In the genomic region with DNA sequence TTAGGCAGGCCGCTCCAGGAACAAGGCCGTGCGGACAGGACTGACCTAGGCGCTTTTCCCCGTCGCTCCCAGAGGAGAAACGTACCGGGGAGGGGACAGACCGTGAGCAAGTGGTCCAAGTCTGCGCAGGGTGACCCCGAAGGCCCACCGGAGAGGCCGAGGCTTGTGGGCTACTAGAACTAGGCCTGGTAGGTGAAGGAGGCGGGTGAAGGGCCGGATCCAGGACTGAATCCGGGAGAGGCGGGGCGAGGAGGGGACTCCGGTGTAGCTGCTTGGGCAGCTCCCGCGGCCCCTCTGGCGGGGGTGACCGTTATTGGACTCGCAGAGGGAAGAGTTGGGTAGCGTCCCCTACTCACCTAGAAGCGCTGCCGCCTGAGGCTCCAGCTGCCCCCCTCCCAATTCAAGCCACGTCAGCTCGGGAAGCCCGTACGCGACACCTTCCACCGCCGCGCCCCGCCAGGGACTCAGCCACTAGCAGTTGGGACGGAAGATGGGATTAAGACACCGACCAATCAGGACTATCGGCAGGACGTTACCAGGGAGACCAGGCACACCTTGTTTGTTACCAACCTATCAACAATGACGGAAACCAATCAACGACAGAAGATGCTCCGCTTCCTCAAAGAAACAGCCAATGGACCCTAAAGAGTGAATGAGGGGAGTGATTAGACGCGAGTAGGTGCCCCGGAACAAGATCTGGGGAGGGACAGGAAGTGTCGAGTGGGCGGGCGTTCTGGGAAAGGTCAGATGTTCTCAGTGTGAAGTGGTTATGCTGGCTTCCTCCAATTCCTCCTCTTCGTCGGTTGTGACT, we compare ENCODE assay signal across 8 cellular contexts. TPM values are rescaled to one million over a fixed set of nuclear protein-coding genes. Genes with fewer than 3 reads are reported as not detected.
DNase-seq lines count a peak whose midpoint lies in the region; FAIRE-seq and TF ChIP-seq lines count a peak whose summit lies in the region.

A gene with protein sequence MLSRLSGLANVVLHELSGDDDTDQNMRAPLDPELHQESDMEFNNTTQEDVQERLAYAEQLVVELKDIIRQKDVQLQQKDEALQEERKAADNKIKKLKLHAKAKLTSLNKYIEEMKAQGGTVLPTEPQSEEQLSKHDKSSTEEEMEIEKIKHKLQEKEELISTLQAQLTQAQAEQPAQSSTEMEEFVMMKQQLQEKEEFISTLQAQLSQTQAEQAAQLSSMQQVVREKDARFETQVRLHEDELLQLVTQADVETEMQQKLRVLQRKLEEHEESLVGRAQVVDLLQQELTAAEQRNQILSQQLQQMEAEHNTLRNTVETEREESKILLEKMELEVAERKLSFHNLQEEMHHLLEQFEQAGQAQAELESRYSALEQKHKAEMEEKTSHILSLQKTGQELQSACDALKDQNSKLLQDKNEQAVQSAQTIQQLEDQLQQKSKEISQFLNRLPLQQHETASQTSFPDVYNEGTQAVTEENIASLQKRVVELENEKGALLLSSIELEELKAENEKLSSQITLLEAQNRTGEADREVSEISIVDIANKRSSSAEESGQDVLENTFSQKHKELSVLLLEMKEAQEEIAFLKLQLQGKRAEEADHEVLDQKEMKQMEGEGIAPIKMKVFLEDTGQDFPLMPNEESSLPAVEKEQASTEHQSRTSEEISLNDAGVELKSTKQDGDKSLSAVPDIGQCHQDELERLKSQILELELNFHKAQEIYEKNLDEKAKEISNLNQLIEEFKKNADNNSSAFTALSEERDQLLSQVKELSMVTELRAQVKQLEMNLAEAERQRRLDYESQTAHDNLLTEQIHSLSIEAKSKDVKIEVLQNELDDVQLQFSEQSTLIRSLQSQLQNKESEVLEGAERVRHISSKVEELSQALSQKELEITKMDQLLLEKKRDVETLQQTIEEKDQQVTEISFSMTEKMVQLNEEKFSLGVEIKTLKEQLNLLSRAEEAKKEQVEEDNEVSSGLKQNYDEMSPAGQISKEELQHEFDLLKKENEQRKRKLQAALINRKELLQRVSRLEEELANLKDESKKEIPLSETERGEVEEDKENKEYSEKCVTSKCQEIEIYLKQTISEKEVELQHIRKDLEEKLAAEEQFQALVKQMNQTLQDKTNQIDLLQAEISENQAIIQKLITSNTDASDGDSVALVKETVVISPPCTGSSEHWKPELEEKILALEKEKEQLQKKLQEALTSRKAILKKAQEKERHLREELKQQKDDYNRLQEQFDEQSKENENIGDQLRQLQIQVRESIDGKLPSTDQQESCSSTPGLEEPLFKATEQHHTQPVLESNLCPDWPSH (N-terminal part only) (minus strand): TSS at position 466 of the 811 bp plus-strand sequence. CDS start 18,770 bp downstream, outside the sequence.

- H3K27ac ChIP-seq in MM.1S (ENCODE audit: low read length) (peak within 1 kb of the TSS; percentile 80), stomach smooth muscle (ENCODE audit: low read length) (peak within 1 kb of the TSS; percentile 89)

- H3F3A ChIP-seq in MM.1S (ENCODE audit: insufficient read depth, low read length): 0 out of 2 replicates have a peak, but pooled peaks cover 8% of the 10 kb centered on the region

- H3K9me3 Mint-ChIP-seq in neural crest cell: no peaks in the 10 kb centered on the region

- TF ChIP-seq CTCF in MM.1S (IDR thresholded peaks at IDR 0.05; ENCODE audit: low read length): no peak
- no peak for TF ChIP-seq CTCF in foreskin fibroblast (IDR thresholded peaks at IDR 0.05; ENCODE audit: low read depth, low read length)
- no peak for TF ChIP-seq CTCF in neural crest cell (conservative IDR thresholded peaks at IDR 0.05)

- H3K4me1 ChIP-seq in MM.1S (ENCODE audit: low read length) (peaks cover 18% of the 10 kb centered on the region; the same call in 1 of the 2 replicates), stomach smooth muscle (ENCODE audit: control insufficient read depth, insufficient read depth, low read length) (peaks cover 17% of the 10 kb centered on the region)

- H3K36me3 ChIP-seq in MM.1S (replicated peaks; ENCODE audit: insufficient read depth, low read length) (0 out of 2 replicates have a peak, but pooled peaks cover 3% of the 10 kb centered on the region), stomach smooth muscle (ENCODE audit: control insufficient read depth in 2 of 2, insufficient read depth in 2 of 2, low read length in 2 of 2) (no peaks in the 10 kb centered on the region)

- DNase-seq in HCEC 1CT: peak; percentile 100
- DNase-seq in MM.1S: peak; percentile 100
- DNase-seq in SHP77 treated with DMSO at 0.1 percent for 48 hours (lab: John Stamatoyannopoulos, UW): peak; percentile 97
- DNase-seq in activated effector memory CD4-positive, alpha-beta T cell treated with anti-CD3 and anti-CD28 coated beads, Interleukin-2, amount 50 U/mL, for 16 hours: peak; percentile 97
- DNase-seq in foreskin fibroblast: peak; percentile 98 to 99
- DNase-seq in neural crest cell (ENCODE audit: low read depth, low spot score): peak; percentile 77

- H3K9me3 ChIP-seq in MM.1S (replicated peaks; ENCODE audit: insufficient read depth, low read length) (no peaks in the 10 kb centered on the region), stomach smooth muscle (ENCODE audit: control insufficient read depth in 2 of 2, low read length in 2 of 2) (no peaks in the 10 kb centered on the region)

- no peaks in the 10 kb centered on the region for H4K20me1 ChIP-seq in MM.1S (ENCODE audit: insufficient read depth, low read length)

- no peaks in the 10 kb centered on the region for H3K36me3 Mint-ChIP-seq in neural crest cell (ENCODE audit: low read depth)

- H3K27me3 Mint-ChIP-seq in neural crest cell (ENCODE audit: low read depth): peaks cover 34% of the 10 kb centered on the region

- peak within 1 kb of the TSS; percentile 75 for H2AFZ ChIP-seq in MM.1S (ENCODE audit: low read length)

- no peak within 1 kb of the TSS for H3K4me3 Mint-ChIP-seq in neural crest cell

- FAIRE-seq in G401.6 (lab: Jason Lieb, UNC): peak; percentile 99

- H3K4me3 ChIP-seq in MM.1S (ENCODE audit: low read length) (peak within 1 kb of the TSS; percentile 95), foreskin fibroblast (ENCODE audit: low read depth in 1 of 2, low read length in 2 of 2) (peak within 1 kb of the TSS; percentile 72 to 74), stomach smooth muscle (ENCODE audit: low read length in 2 of 2) (peak within 1 kb of the TSS; percentile 69 to 90)

- no peak within 1 kb of the TSS for H3K27ac Mint-ChIP-seq in neural crest cell (ENCODE audit: unreplicated experiment)

- peaks cover 55% of the 10 kb centered on the region for H3K79me2 ChIP-seq in MM.1S (ENCODE audit: low read length)

- no peaks in the 10 kb centered on the region for H3K9me2 ChIP-seq in MM.1S (replicated peaks; ENCODE audit: insufficient read depth, low read length)

- H3K27me3 ChIP-seq in MM.1S (replicated peaks; ENCODE audit: insufficient read depth, low read length) (no peaks in the 10 kb centered on the region), stomach smooth muscle (ENCODE audit: control insufficient read depth in 1 of 2, insufficient read depth in 2 of 2, low read length in 2 of 2) (no peaks in the 10 kb centered on the region)

- peak within 1 kb of the TSS; percentile 93 for H3K9ac ChIP-seq in MM.1S (ENCODE audit: low read length)
- peak within 1 kb of the TSS; percentile 88 to 96 for H3K9ac ChIP-seq in stomach smooth muscle (ENCODE audit: low read length in 2 of 2)

- H3K4me1 Mint-ChIP-seq in neural crest cell: peaks cover 5% of the 10 kb centered on the region

- H3K4me2 ChIP-seq in MM.1S (ENCODE audit: low read depth, low read length): peak within 1 kb of the TSS; percentile 87

RNA-seq across cellular contexts. Expression of the gene that starts here (rescaled TPM):
- total RNA-seq in neural crest cell: 31.4 and 33.2 TPM in 2 replicates

Comparison
In these comparisons a context has a peak if more than half of its experiments do, and no peak if none do; other contexts are left out.
1. Peak in every context shown above with its lines: DNase-seq, H3K4me3 ChIP-seq and H3K27ac ChIP-seq.